ENCODE assay signal across 8 cellular contexts in the genomic region with DNA sequence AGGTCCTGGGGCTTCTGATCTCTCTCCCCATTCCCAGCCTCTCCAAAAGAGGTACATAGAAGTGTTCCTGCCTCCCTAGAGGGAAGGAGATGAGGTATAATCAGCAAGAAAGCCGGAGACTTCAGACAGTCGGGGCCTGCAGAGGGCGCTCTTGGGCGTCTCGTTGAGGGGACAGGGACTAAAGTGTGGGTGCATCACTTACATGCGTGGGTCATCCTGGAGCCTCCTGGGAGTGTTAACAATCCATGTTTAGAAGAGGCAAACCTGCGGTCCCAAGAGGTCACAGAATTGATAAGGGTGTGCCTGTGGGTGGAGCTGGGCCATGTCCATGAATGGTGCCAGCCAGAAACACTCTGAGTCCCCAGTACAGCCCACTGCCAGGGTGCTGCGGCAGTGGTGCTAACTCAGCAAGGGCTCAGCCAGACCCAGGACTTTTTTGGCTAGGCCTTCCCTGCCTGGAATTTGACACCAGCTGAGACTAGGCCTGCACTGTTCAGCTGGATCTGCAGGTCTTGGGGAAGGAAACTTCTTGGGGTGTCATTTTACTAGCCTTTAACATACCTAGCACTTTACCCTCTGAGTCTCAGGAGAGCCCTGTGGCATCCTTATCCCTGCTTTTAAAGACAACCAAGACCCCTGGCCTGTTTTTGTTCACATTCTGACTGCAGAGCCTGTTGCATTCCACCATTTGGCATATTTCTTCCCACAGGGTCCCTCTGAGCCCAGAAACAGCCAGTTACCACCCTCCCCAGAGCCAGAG. TPM values are rescaled to one million over a fixed set of nuclear protein-coding genes. Genes with fewer than 3 reads are reported as not detected.
DNase-seq lines count a peak whose midpoint lies in the region; ATAC-seq and TF ChIP-seq lines count a peak whose summit lies in the region.

No MANE protein-coding gene starts in this region.

- H3K27me3 Mint-ChIP-seq in CD14-positive monocyte (ENCODE audit: low read depth in 3 of 3) (peaks cover 0 to 1% (median 0%) of the 10 kb centered on the region in 3 donors), IgD-negative memory B cell (no peaks in the 10 kb centered on the region)
- H3K27me3 Mint-ChIP-seq in activated CD8-positive, alpha-beta T cell treated with anti-CD3 and anti-CD28 coated beads, Interleukin-2, amount 10 ng/mL, durations not matched to agents 7 days and 5 days (ENCODE audit: low read depth) = no peaks in the 10 kb centered on the region

- H3K4me3 Mint-ChIP-seq in CD14-positive monocyte (no peak overlapping the region), IgD-negative memory B cell (peak overlapping the region in 2 of 4 donors; percentile 27 to 40)
- H3K4me3 Mint-ChIP-seq in activated CD8-positive, alpha-beta T cell treated with anti-CD3 and anti-CD28 coated beads, Interleukin-2, amount 10 ng/mL, durations not matched to agents 7 days and 5 days = no peak overlapping the region

- no peak for TF ChIP-seq POLR2A in upper lobe of left lung (IDR thresholded peaks at IDR 0.05)

- H3K4me3 ChIP-seq in fibroblast of lung (replicated peaks in 1 of 4; ENCODE audit: control extremely low read depth in 1 of 4, insufficient read depth in 1 of 4, low read depth in 3 of 4, low read length in 4 of 4) (no peak overlapping the region), upper lobe of left lung (no peak overlapping the region)

- H3K4me1 Mint-ChIP-seq in CD14-positive monocyte = peaks cover 71% of the 10 kb centered on the region
- peaks cover 16 to 26% (median 17%) of the 10 kb centered on the region in 3 donors for H3K4me1 Mint-ChIP-seq in IgD-negative memory B cell
- peaks cover 30% of the 10 kb centered on the region for H3K4me1 Mint-ChIP-seq in activated CD8-positive, alpha-beta T cell treated with anti-CD3 and anti-CD28 coated beads, Interleukin-2, amount 10 ng/mL, durations not matched to agents 7 days and 5 days (ENCODE audit: low read depth)

- POLR2A ChIA-PET in activated CD8-positive, alpha-beta T cell treated with anti-CD3 and anti-CD28 coated beads, Interleukin-2, amount 10 ng/mL, durations not matched to agents 7 days and 5 days (lab: Charles Lee) = no interaction called here

- CTCF ChIA-PET in activated CD8-positive, alpha-beta T cell treated with anti-CD3 and anti-CD28 coated beads, Interleukin-2, amount 10 ng/mL, durations not matched to agents 7 days and 5 days (lab: Charles Lee) = interaction anchor here (0.6 to 2.0 kb wide), 2 partner anchors 18 to 43 kb away, joined by 3 to 12 read pairs; partner anchors contain the start of gene SDF2L1

- H3K36me3 ChIP-seq in fibroblast of lung (ENCODE audit: control insufficient read depth, insufficient read depth, low read length) (peaks cover 20% of the 10 kb centered on the region), upper lobe of left lung (peaks cover 0 to 21% (median 10%) of the 10 kb centered on the region in 4 donors)

- H3K4me1 ChIP-seq in fibroblast of lung (ENCODE audit: control insufficient read depth, extremely low read depth, insufficient read depth, low read length) = peaks cover 5% of the 10 kb centered on the region
- peaks cover 14 to 53% (median 23%) of the 10 kb centered on the region in 4 donors for H3K4me1 ChIP-seq in upper lobe of left lung

- no peak for ATAC-seq in activated CD8-positive, alpha-beta T cell treated with anti-CD3 and anti-CD28 coated beads, Interleukin-2, amount 10 ng/mL, durations not matched to agents 7 days and 5 days
- ATAC-seq in HG02678 (IDR thresholded peaks at IDR 0.05; ENCODE audit: unreplicated experiment) (no peak), upper lobe of left lung (ENCODE audit: low FRiP score in 2 of 2) (no peak)

- DNase-seq in CD14-positive monocyte (ENCODE audit: low spot score) (no peak), fibroblast of lung (ENCODE audit: low read depth in 2 of 2) (peak in 1 of 2 donors; percentile 38), upper lobe of left lung (no peak), SIG-M5 treated with dmso at 0.1 percent for 504 hours (lab: John Stamatoyannopoulos, UW; ENCODE audit: unreplicated experiment) (no peak)
- peak; percentile 50 for DNase-seq in activated CD8-positive, alpha-beta T cell treated with anti-CD3 and anti-CD28 coated beads, Interleukin-2, amount 10 ng/mL, durations not matched to agents 7 days and 5 days
- peak; percentile 49 for DNase-seq in stimulated activated CD4-positive, alpha-beta T cell treated with anti-CD3 and anti-CD28 coated beads, Interleukin-12 subunit alpha, Interleukin-12 subunit beta, amount 100 ng/mL, for 4 hours

- TF ChIP-seq CTCF in CD14-positive monocyte (IDR thresholded peaks at IDR 0.05) (peak; percentile 52), fibroblast of lung (conservative IDR thresholded peaks at IDR 0.05 in 1 of 2, IDR thresholded peaks at IDR 0.05 in 1 of 2; ENCODE audit: low read depth in 1 of 2, low read length in 2 of 2) (peak; percentile 27 to 59), upper lobe of left lung (IDR thresholded peaks at IDR 0.05) (no peak)

- no peak for TF ChIP-seq EP300 in upper lobe of left lung (IDR thresholded peaks at IDR 0.05)

- H3K36me3 Mint-ChIP-seq in CD14-positive monocyte = peaks cover 20 to 53% of the 10 kb centered on the region in 2 donors
- H3K36me3 Mint-ChIP-seq in IgD-negative memory B cell = no peaks in the 10 kb centered on the region
- H3K36me3 Mint-ChIP-seq in activated CD8-positive, alpha-beta T cell treated with anti-CD3 and anti-CD28 coated beads, Interleukin-2, amount 10 ng/mL, durations not matched to agents 7 days and 5 days (ENCODE audit: low read depth) = peaks cover 49% of the 10 kb centered on the region

- H3K9me3 ChIP-seq in fibroblast of lung (ENCODE audit: control insufficient read depth, insufficient read depth, low read depth, low read length) (no peaks in the 10 kb centered on the region), upper lobe of left lung (no peaks in the 10 kb centered on the region)

- H3K27ac ChIP-seq in fibroblast of lung (ENCODE audit: insufficient read depth, low read length) (peak overlapping the region; percentile 8), upper lobe of left lung (no peak overlapping the region)

- H3K27ac Mint-ChIP-seq in CD14-positive monocyte (peak overlapping the region; percentile 4 to 78 (median 74)), IgD-negative memory B cell (peak overlapping the region; percentile 32 to 86 (median 73))
- H3K27ac Mint-ChIP-seq in activated CD8-positive, alpha-beta T cell treated with anti-CD3 and anti-CD28 coated beads, Interleukin-2, amount 10 ng/mL, durations not matched to agents 7 days and 5 days = peak overlapping the region; percentile 61

- no peaks in the 10 kb centered on the region for H4K20me1 ChIP-seq in fibroblast of lung (ENCODE audit: control insufficient read depth, extremely low read depth, insufficient read depth, low read length)

- H3K4me2 ChIP-seq in fibroblast of lung (ENCODE audit: extremely low read depth, insufficient read depth, low read length) = no peak overlapping the region

- H3K79me2 ChIP-seq in fibroblast of lung (ENCODE audit: control insufficient read depth, insufficient read depth, low read length) = peaks cover 34% of the 10 kb centered on the region

- WGBS in upper lobe of left lung, 2 donors = 75 to 80% methylated on average over 2 to 8 of the region's 8 CpGs

- intact Hi-C loops in CD14-positive monocyte (cut with micrococcal nuclease) = loop anchor here in 1 of 2 donors (2.0 kb wide), 1 partner anchor 17 kb away; no protein-coding TSS in a partner anchor

- no peaks in the 10 kb centered on the region for H3K9me3 Mint-ChIP-seq in CD14-positive monocyte
- no peaks in the 10 kb centered on the region for H3K9me3 Mint-ChIP-seq in IgD-negative memory B cell
- H3K9me3 Mint-ChIP-seq in activated CD8-positive, alpha-beta T cell treated with anti-CD3 and anti-CD28 coated beads, Interleukin-2, amount 10 ng/mL, durations not matched to agents 7 days and 5 days (ENCODE audit: insufficient read depth) = no peaks in the 10 kb centered on the region

- no peak overlapping the region for H3K9ac ChIP-seq in fibroblast of lung (ENCODE audit: insufficient read depth, low read length)

- no peak overlapping the region for H2AFZ ChIP-seq in fibroblast of lung (ENCODE audit: low read length)

- H3K27me3 ChIP-seq in fibroblast of lung (ENCODE audit: control insufficient read depth, insufficient read depth, low read length) = no peaks in the 10 kb centered on the region
- H3K27me3 ChIP-seq in upper lobe of left lung = no peaks in the 10 kb centered on the region

RNA-seq across cellular contexts. Expression of gene YDJC, which starts 5.5 kb away (rescaled TPM):
- polyA plus RNA-seq in CD14-positive monocyte (10 to 100 TPM; 26.5 to 32.9 TPM), IgD-negative memory B cell (94.2 TPM), fibroblast of lung (4.7 and 5.7 TPM in 2 replicates)
- total RNA-seq in activated CD8-positive, alpha-beta T cell treated with anti-CD3 and anti-CD28 coated beads, Interleukin-2, amount 10 ng/mL, durations not matched to agents 7 days and 5 days = 10 to 100 TPM; 46.7 to 47.1 TPM
- total RNA-seq in fibroblast of lung (7.4 and 10.4 TPM in 2 replicates), upper lobe of left lung (10 to 100 TPM; 22.2 to 47.4 (median 28.3) TPM)
- polyA plus RNA-seq in fibroblast of lung (2012) = 10.6 and 16.0 TPM in 2 replicates
- 8.0 and 13.5 TPM in 2 replicates for polyA minus RNA-seq in fibroblast of lung (ENCODE audit: low replicate concordance)

RNA-seq across cellular contexts. Expression of gene CCDC116, which starts 8.3 kb away (rescaled TPM):
- polyA plus RNA-seq in CD14-positive monocyte (not detected), IgD-negative memory B cell (0.11 TPM), fibroblast of lung (0.03 and 0.06 TPM in 2 replicates)
- total RNA-seq in activated CD8-positive, alpha-beta T cell treated with anti-CD3 and anti-CD28 coated beads, Interleukin-2, amount 10 ng/mL, durations not matched to agents 7 days and 5 days = 1 to 10 TPM in 1 of 2 experiments, under 1 TPM in 1; 0.66 to 1.6 TPM
- total RNA-seq in fibroblast of lung (under 0.01 and 0.17 TPM in 2 replicates), upper lobe of left lung (1 to 10 TPM in 2 of 6 donors, under 1 TPM in 2, not detected in 2; 0.26 to 4.2 (median 0.97) TPM)
- polyA plus RNA-seq in fibroblast of lung (2012) = 0.10 TPM in 1 of 2 replicates, not detected in the other
- not detected in 2 replicates for polyA minus RNA-seq in fibroblast of lung (ENCODE audit: low replicate concordance)

RNA-seq across cellular contexts. Expression of gene SDF2L1, which starts 17.8 kb away (rescaled TPM):
- polyA plus RNA-seq in CD14-positive monocyte (10 to 100 TPM; 44.7 to 46.2 TPM), IgD-negative memory B cell (61.5 TPM), fibroblast of lung (12.0 and 17.2 TPM in 2 replicates)
- 10 to 100 TPM; 85.9 to 86.4 TPM for total RNA-seq in activated CD8-positive, alpha-beta T cell treated with anti-CD3 and anti-CD28 coated beads, Interleukin-2, amount 10 ng/mL, durations not matched to agents 7 days and 5 days
- total RNA-seq in fibroblast of lung (13.2 and 14.6 TPM in 2 replicates), upper lobe of left lung (10 to 100 TPM in 5 of 6 donors, 1 to 10 TPM in 1; 3.1 to 73.1 (median 38.9) TPM)
- 34.7 and 78.1 TPM in 2 replicates for polyA plus RNA-seq in fibroblast of lung (2012)
- 20.7 and 22.4 TPM in 2 replicates for polyA minus RNA-seq in fibroblast of lung (ENCODE audit: low replicate concordance)

RNA-seq across cellular contexts. Expression of gene PPIL2, which starts 41.5 kb away (rescaled TPM):
- polyA plus RNA-seq in CD14-positive monocyte = 10 to 100 TPM in 1 of 2 donors, 1 to 10 TPM in 1; 8.9 to 16.8 TPM
- polyA plus RNA-seq in IgD-negative memory B cell = 30.4 TPM
- total RNA-seq in activated CD8-positive, alpha-beta T cell treated with anti-CD3 and anti-CD28 coated beads, Interleukin-2, amount 10 ng/mL, durations not matched to agents 7 days and 5 days = 10 to 100 TPM; 66.0 to 72.1 TPM
- 14.9 and 18.3 TPM in 2 replicates for total RNA-seq in fibroblast of lung
- polyA plus RNA-seq in fibroblast of lung = 25.5 and 35.3 TPM in 2 replicates
- 27.8 and 34.0 TPM in 2 replicates for polyA plus RNA-seq in fibroblast of lung (2012)
- 47.2 and 51.1 TPM in 2 replicates for polyA minus RNA-seq in fibroblast of lung (ENCODE audit: low replicate concordance)
- total RNA-seq in upper lobe of left lung = 100 to 1,000 TPM in 1 of 6 donors, 10 to 100 TPM in 5; 40.4 to 107 (median 48.4) TPM

RNA-seq across cellular contexts. Expression of gene UBE2L3, which starts 56.8 kb away (rescaled TPM):
- polyA plus RNA-seq in CD14-positive monocyte (10 to 100 TPM; 69.6 to 88.9 TPM), IgD-negative memory B cell (106 TPM), fibroblast of lung (82.4 and 109 TPM in 2 replicates)
- 10 to 100 TPM; 65.3 to 69.6 TPM for total RNA-seq in activated CD8-positive, alpha-beta T cell treated with anti-CD3 and anti-CD28 coated beads, Interleukin-2, amount 10 ng/mL, durations not matched to agents 7 days and 5 days
- total RNA-seq in fibroblast of lung (19.8 and 23.8 TPM in 2 replicates), upper lobe of left lung (10 to 100 TPM; 24.1 to 45.8 (median 39.2) TPM)
- polyA plus RNA-seq in fibroblast of lung (2012) = 77.0 and 95.2 TPM in 2 replicates
- 43.9 and 46.0 TPM in 2 replicates for polyA minus RNA-seq in fibroblast of lung (ENCODE audit: low replicate concordance)

Comparison
In these comparisons a context has a peak if more than half of its experiments do, and no peak if none do; other contexts are left out.
1. DNase-seq: peak in activated CD8-positive, alpha-beta T cell treated with anti-CD3 and anti-CD28 coated beads, Interleukin-2, amount 10 ng/mL, durations not matched to agents 7 days and 5 days (single experiment) and stimulated activated CD4-positive, alpha-beta T cell treated with anti-CD3 and anti-CD28 coated beads, Interleukin-12 subunit alpha, Interleukin-12 subunit beta, amount 100 ng/mL, for 4 hours (single experiment); none in CD14-positive monocyte (single experiment), upper lobe of left lung (0 of 2) and SIG-M5 treated with dmso at 0.1 percent for 504 hours (single experiment).
2. CTCF ChIP-seq: peak in CD14-positive monocyte (single experiment) and fibroblast of lung (2 of 2); none in upper lobe of left lung (0 of 6).
3. Peak in every context shown above with its lines, with median percentiles within 50 percentile points of each other: H3K27ac Mint-ChIP-seq.